ENCODE assay signal across 20 cellular contexts in genomic region chr10:116761883-116762282, GRCh38. TPM values are rescaled to one million over a fixed set of nuclear protein-coding genes. Genes with fewer than 3 reads are reported as not detected.
A peak's percentile ranks its signal among the peaks of the same experiment; 100 is the strongest.
DNase-seq lines count a peak whose midpoint lies in the region; ATAC-seq and TF ChIP-seq lines count a peak whose summit lies in the region.
"Had no signal": no experiment of that assay in that cellular context is flagged by ENCODE, and none has a peak within 500 bp of the region (broad histone marks: within the 10 kb centered on the region; RNA-seq: fewer than 3 reads in every experiment).

No MANE protein-coding gene starts in this region.

- no peaks in the 10 kb centered on the region for H3K36me3 Mint-ChIP-seq in natural killer cell treated with Interleukin-12 subunit alpha and Interleukin-12 subunit beta and Interleukin-15 and Interleukin-18, amount 100 ng/mL, for 72 hours
- H3K36me3 Mint-ChIP-seq in natural killer cell = no peaks in the 10 kb centered on the region
- H3K36me3 Mint-ChIP-seq: CD8-positive, alpha-beta T cell had no signal

- intact Hi-C loops in natural killer cell (cut with micrococcal nuclease) = no loop called here
- intact Hi-C loops in sigmoid colon (cut with DNase I) = no loop called here

- H3K27ac ChIP-seq in sigmoid colon = peak overlapping the region in 2 of 4 donors; percentile 11 to 31
- H3K27ac ChIP-seq: 22Rv1, KMS-11 had no signal

- H3K9me3 ChIP-seq in sigmoid colon (no peaks in the 10 kb centered on the region), BE2C (no peaks in the 10 kb centered on the region)

- H3K4me1 Mint-ChIP-seq in natural killer cell treated with Interleukin-12 subunit alpha and Interleukin-12 subunit beta and Interleukin-15 and Interleukin-18, amount 100 ng/mL, for 72 hours (ENCODE audit: low read depth in 2 of 2) = no peaks in the 10 kb centered on the region
- no peaks in the 10 kb centered on the region for H3K4me1 Mint-ChIP-seq in natural killer cell

- TF ChIP-seq POLR2A in sigmoid colon (IDR thresholded peaks at IDR 0.05) = no peak

- ATAC-seq in natural killer cell treated with Interleukin-12 subunit alpha and Interleukin-12 subunit beta and Interleukin-15 and Interleukin-18, amount 100 ng/mL, for 72 hours = no peak
- no peak for ATAC-seq in natural killer cell
- ATAC-seq in SK-N-SH treated with all-trans-retinoic acid at 6 μM for 48 hours = no peak
- ATAC-seq: CD8-positive, alpha-beta T cell; Right ventricle myocardium inferior had no signal

- H3K36me3 ChIP-seq in sigmoid colon = no peaks in the 10 kb centered on the region
- H3K36me3 ChIP-seq in BE2C = no peaks in the 10 kb centered on the region

- H3K27me3 Mint-ChIP-seq in natural killer cell treated with Interleukin-12 subunit alpha and Interleukin-12 subunit beta and Interleukin-15 and Interleukin-18, amount 100 ng/mL, for 72 hours = peaks cover 23 to 40% of the 10 kb centered on the region in 2 donors
- H3K27me3 Mint-ChIP-seq in natural killer cell (ENCODE audit: low read depth in 2 of 2) = peaks cover 11 to 23% of the 10 kb centered on the region in 2 donors

- H3K9me3 Mint-ChIP-seq in natural killer cell treated with Interleukin-12 subunit alpha and Interleukin-12 subunit beta and Interleukin-15 and Interleukin-18, amount 100 ng/mL, for 72 hours = no peaks in the 10 kb centered on the region
- H3K9me3 Mint-ChIP-seq in natural killer cell = no peaks in the 10 kb centered on the region
- H3K9me3 Mint-ChIP-seq: CD8-positive, alpha-beta T cell had no signal

- no peaks in the 10 kb centered on the region for H3K27me3 ChIP-seq in sigmoid colon
- H3K27me3 ChIP-seq in BE2C = no peaks in the 10 kb centered on the region

- no peak for TF ChIP-seq EP300 in sigmoid colon (IDR thresholded peaks at IDR 0.05)

- peak; percentile 42 for DNase-seq in natural killer cell treated with Interleukin-12 subunit alpha and Interleukin-12 subunit beta and Interleukin-15 and Interleukin-18, amount 100 ng/mL, for 72 hours (ENCODE audit: low spot score)
- no peak for DNase-seq in natural killer cell
- DNase-seq in midbrain (lab: John Stamatoyannopoulos, UW) = peak; percentile 30
- DNase-seq in sigmoid colon = peak; percentile 45
- DNase-seq in NCI-H1092 (lab: John Stamatoyannopoulos, UW) = no peak
- no peak for DNase-seq in NCI-H2196 treated with DMSO at 0.1 percent for 48 hours (lab: John Stamatoyannopoulos, UW; ENCODE audit: unreplicated experiment)
- no peak for DNase-seq in BE2C
- DNase-seq: ACHN; CD8-positive, alpha-beta T cell; DMS153; IMR-90; NCI-H1105; NCI-H146; NCI-H2029 treated with DMSO at 0.1 percent for 48 hours; NCI-H526 treated with DMSO at 0.1 percent for 48 hours; OCI-M1 had no signal

- H3K4me3 ChIP-seq in sigmoid colon (no peak overlapping the region), BE2C (ENCODE audit: low read depth, low read length) (no peak overlapping the region)

- no peak overlapping the region for H3K4me3 Mint-ChIP-seq in natural killer cell treated with Interleukin-12 subunit alpha and Interleukin-12 subunit beta and Interleukin-15 and Interleukin-18, amount 100 ng/mL, for 72 hours
- H3K4me3 Mint-ChIP-seq in natural killer cell = no peak overlapping the region
- H3K4me3 Mint-ChIP-seq: CD8-positive, alpha-beta T cell had no signal

- 78 to 84% methylated on average over 5 of the region's 5 CpGs for WGBS in sigmoid colon, 2 donors

- H3K27ac Mint-ChIP-seq in natural killer cell treated with Interleukin-12 subunit alpha and Interleukin-12 subunit beta and Interleukin-15 and Interleukin-18, amount 100 ng/mL, for 72 hours = no peak overlapping the region
- H3K27ac Mint-ChIP-seq in natural killer cell = no peak overlapping the region
- H3K27ac Mint-ChIP-seq: CD8-positive, alpha-beta T cell had no signal

- H3K4me1 ChIP-seq in sigmoid colon = peaks cover 0 to 1% (median 0%) of the 10 kb centered on the region in 4 donors
- H3K4me1 ChIP-seq in BE2C = no peaks in the 10 kb centered on the region

- TF ChIP-seq CTCF in natural killer cell (IDR thresholded peaks at IDR 0.05) (no peak), sigmoid colon (IDR thresholded peaks at IDR 0.05) (no peak), BE2C (IDR thresholded peaks at IDR 0.05; ENCODE audit: low read depth, low read length) (no peak)

TF ChIP-seq in SK-N-SH treated with all-trans-retinoic acid at 6 μM for 48 hours, 23 proteins besides CTCF, POLR2A, EP300 and RAD21:
- no peak for TF ChIP-seq TCF4 (CRISPR knock-in tag; IDR thresholded peaks at IDR 0.05; ENCODE audit: borderline replicate concordance)
- TF ChIP-seq ZC3H10 (CRISPR knock-in tag; IDR thresholded peaks at IDR 0.05) = no peak

RNA-seq across cellular contexts. Expression of gene HSPA12A, which starts 19.5 kb away (rescaled TPM):
- under 1 TPM in 1 of 2 donors, not detected in 1; 0.08 TPM for total RNA-seq in natural killer cell treated with Interleukin-12 subunit alpha and Interleukin-12 subunit beta and Interleukin-15 and Interleukin-18, amount 100 ng/mL, for 72 hours
- total RNA-seq in natural killer cell = under 1 TPM in 1 of 3 donors, not detected in 2; 0.43 TPM
- 10 to 100 TPM; 12.3 to 17.4 (median 15.4) TPM for total RNA-seq in sigmoid colon
- 1 to 10 TPM; 1.4 to 3.6 (median 3.0) TPM for polyA plus RNA-seq in sigmoid colon
- 0.77 TPM for polyA plus RNA-seq in BE2C (2012; ENCODE audit: insufficient read depth, insufficient read length, low read depth)

Comparison
In these comparisons a context has a peak if more than half of its experiments do, and no peak if none do; other contexts are left out.
1. DNase-seq: peak in natural killer cell treated with Interleukin-12 subunit alpha and Interleukin-12 subunit beta and Interleukin-15 and Interleukin-18, amount 100 ng/mL, for 72 hours (single experiment), midbrain (single experiment) and sigmoid colon (single experiment); none in natural killer cell (single experiment), NCI-H1092 (single experiment), NCI-H2196 treated with DMSO at 0.1 percent for 48 hours (single experiment) and BE2C (single experiment).
2. RNA of gene HSPA12A, which starts 19.5 kb away (total RNA-seq): 12.3 to 17.4 TPM in sigmoid colon; 0.08 TPM in natural killer cell treated with Interleukin-12 subunit alpha and Interleukin-12 subunit beta and Interleukin-15 and Interleukin-18, amount 100 ng/mL, for 72 hours and 0.43 TPM in natural killer cell; every median in the first group is over 4 times any median in the second.